Comparison of ENCODE assay signal across 8 cellular contexts in the genomic region with DNA sequence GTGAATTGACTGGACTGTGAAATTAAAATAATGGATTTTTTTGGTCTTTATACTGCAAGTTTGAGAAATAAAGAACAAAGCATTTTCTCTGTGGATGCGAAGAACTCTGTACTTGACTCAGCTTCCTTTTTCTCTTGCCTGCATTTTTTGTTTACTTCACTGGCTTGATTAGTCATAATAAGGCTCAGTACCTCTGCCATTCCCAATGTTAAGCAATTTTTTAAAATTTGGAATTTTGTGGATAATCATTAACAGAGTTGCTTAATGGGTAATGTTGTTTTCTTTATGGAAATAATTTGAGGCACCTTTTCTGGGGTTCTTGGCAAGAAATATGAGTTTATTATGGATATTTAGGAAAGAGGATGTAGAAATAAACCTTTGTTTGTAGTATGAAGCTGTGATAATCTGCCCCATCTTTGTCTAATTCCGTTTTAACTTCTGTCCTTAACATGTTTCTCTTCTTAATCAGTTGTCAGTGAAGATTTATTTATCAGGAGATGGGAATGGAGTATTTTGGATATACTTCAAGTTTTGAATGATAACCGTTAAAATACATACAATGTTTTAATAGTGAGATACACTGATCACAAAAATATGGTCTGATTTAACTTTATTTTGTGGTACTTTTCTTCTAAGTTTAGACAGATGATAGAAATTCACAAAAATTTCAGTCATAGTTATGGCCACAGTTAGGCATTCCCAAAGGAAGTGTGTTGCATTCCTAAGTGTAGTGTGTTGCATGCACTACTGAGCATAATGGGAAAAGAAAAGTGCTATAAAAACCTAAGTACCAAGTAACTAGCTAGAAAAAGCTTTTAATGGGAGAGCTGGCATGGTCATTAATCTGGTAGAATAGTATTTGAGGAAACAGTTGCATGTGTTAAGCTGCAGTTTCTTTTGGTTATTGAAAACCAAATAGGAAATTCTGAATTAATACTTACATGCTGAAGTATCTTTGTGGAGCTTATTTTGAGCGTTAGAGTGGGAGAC. TPM values are rescaled to one million over a fixed set of nuclear protein-coding genes. Genes with fewer than 3 reads are reported as not detected.
A peak's percentile ranks its signal among the peaks of the same experiment; 100 is the strongest.
DNase-seq lines count a peak whose midpoint lies in the region; ATAC-seq, FAIRE-seq and TF ChIP-seq lines count a peak whose summit lies in the region.

No MANE protein-coding gene starts in this region.

- H3K9ac ChIP-seq in Loucy (ENCODE audit: low read depth, low read length, poor library complexity, severe bottlenecking): no peak overlapping the region

- FAIRE-seq in bronchial epithelial cell (lab: Jason Lieb, UNC) (no peak), small intestine (lab: Jason Lieb, UNC) (no peak)

- H3K4me3 Mint-ChIP-seq in naive thymus-derived CD4-positive, alpha-beta T cell: peak overlapping the region; percentile 24 to 83 (median 72)

- peak overlapping the region in 8 of 9 donors; percentile 32 to 79 (median 66) for H3K27ac Mint-ChIP-seq in naive thymus-derived CD4-positive, alpha-beta T cell

- DNase-seq in Caki2 (ENCODE audit: low read depth) (peak; percentile 72), bronchial epithelial cell (ENCODE audit: low read depth) (peak; percentile 66), pons (ENCODE audit: low spot score) (no peak), small intestine (no peak)
- no peak for DNase-seq in naive thymus-derived CD4-positive, alpha-beta T cell

- H3K27ac ChIP-seq in naive thymus-derived CD4-positive, alpha-beta T cell (ENCODE audit: low read depth, low read length): no peak overlapping the region
- H3K27ac ChIP-seq in small intestine (ENCODE audit: low read depth in 1 of 2, low read length in 1 of 2): no peak overlapping the region

- peaks cover 99% of the 10 kb centered on the region for H3K79me2 ChIP-seq in Loucy (ENCODE audit: insufficient read depth, low read length)

- H3K27me3 Mint-ChIP-seq in naive thymus-derived CD4-positive, alpha-beta T cell: no peaks in the 10 kb centered on the region

- no peaks in the 10 kb centered on the region for H3F3A ChIP-seq in Loucy (ENCODE audit: low read depth)

- WGBS in small intestine, 3 donors: 35 to 61% (median 54%) methylated on average over 4 of the region's 4 CpGs

- H3K36me3 ChIP-seq in Loucy (ENCODE audit: insufficient read depth, low read length) (peaks cover 9% of the 10 kb centered on the region; the same call in 1 of the 2 replicates), bronchial epithelial cell (ENCODE audit: control insufficient read depth, insufficient read depth, low read length) (no peaks in the 10 kb centered on the region), small intestine (ENCODE audit: control insufficient read depth in 2 of 2, insufficient read depth in 2 of 2, low read length in 2 of 2) (peaks cover 0 to 2% of the 10 kb centered on the region in 2 donors)
- no peaks in the 10 kb centered on the region for H3K36me3 ChIP-seq in naive thymus-derived CD4-positive, alpha-beta T cell (ENCODE audit: control insufficient read depth in 2 of 3, insufficient read depth in 3 of 3, low read length in 3 of 3)

- peaks cover 39 to 85% (median 78%) of the 10 kb centered on the region in 7 donors for H3K4me1 Mint-ChIP-seq in naive thymus-derived CD4-positive, alpha-beta T cell

- peaks cover 90% of the 10 kb centered on the region for H4K20me1 ChIP-seq in Loucy (ENCODE audit: insufficient read depth, low read length, poor library complexity, severe bottlenecking)

- H3K9me2 ChIP-seq in Loucy (replicated peaks; ENCODE audit: low read depth, low read length): no peaks in the 10 kb centered on the region

- ATAC-seq in naive thymus-derived CD4-positive, alpha-beta T cell: no peak
- no peak for ATAC-seq in GM18867 (IDR thresholded peaks at IDR 0.05; ENCODE audit: unreplicated experiment)
- ATAC-seq in HG03442 (IDR thresholded peaks at IDR 0.05; ENCODE audit: unreplicated experiment): no peak

- H3K4me1 ChIP-seq in Loucy (ENCODE audit: insufficient read depth, low read length, poor library complexity, severe bottlenecking): peaks cover 11% of the 10 kb centered on the region
- peaks cover 23 to 49% of the 10 kb centered on the region in 2 donors for H3K4me1 ChIP-seq in naive thymus-derived CD4-positive, alpha-beta T cell (ENCODE audit: control insufficient read depth in 2 of 2, insufficient read depth in 2 of 2, low read length in 2 of 2)
- peaks cover 0 to 4% of the 10 kb centered on the region in 2 donors for H3K4me1 ChIP-seq in small intestine (ENCODE audit: control insufficient read depth in 2 of 2, insufficient read depth in 1 of 2, low read depth in 1 of 2, low read length in 1 of 2)

- intact Hi-C loops in naive thymus-derived CD4-positive, alpha-beta T cell (cut with micrococcal nuclease): loop anchor here (1.0 to 5.0 kb wide), 4 partner anchors 9 to 32 kb away; no protein-coding TSS in a partner anchor

- CTCF ChIA-PET in naive thymus-derived CD4-positive, alpha-beta T cell (lab: Charles Lee): interaction anchor here (0.6 to 1.5 kb wide), 4 partner anchors 19 to 154 kb away, joined by 3 to 7 read pairs (median 3); no protein-coding TSS in a partner anchor

- H3K9me3 ChIP-seq in Loucy (ENCODE audit: insufficient read depth, low read depth, low read length): no peaks in the 10 kb centered on the region
- no peaks in the 10 kb centered on the region for H3K9me3 ChIP-seq in naive thymus-derived CD4-positive, alpha-beta T cell (ENCODE audit: control insufficient read depth in 2 of 3, low read length in 3 of 3)
- H3K9me3 ChIP-seq in small intestine (ENCODE audit: control insufficient read depth, low read depth): no peaks in the 10 kb centered on the region

- no peaks in the 10 kb centered on the region for H3K27me3 ChIP-seq in Loucy (ENCODE audit: insufficient read depth, low read length, poor library complexity, severe bottlenecking)
- H3K27me3 ChIP-seq in bronchial epithelial cell (ENCODE audit: control insufficient read depth, insufficient read depth, low read length): no peaks in the 10 kb centered on the region
- H3K27me3 ChIP-seq in naive thymus-derived CD4-positive, alpha-beta T cell (ENCODE audit: control insufficient read depth in 2 of 2, insufficient read depth in 2 of 2, low read length in 2 of 2): no peaks in the 10 kb centered on the region
- no peaks in the 10 kb centered on the region for H3K27me3 ChIP-seq in small intestine (ENCODE audit: control insufficient read depth in 2 of 2, insufficient read depth in 2 of 2, low read length in 2 of 2)

- H2AFZ ChIP-seq in Loucy (ENCODE audit: low read length): no peak overlapping the region

- no peak for TF ChIP-seq CTCF in Loucy (conservative IDR thresholded peaks at IDR 0.05; ENCODE audit: low read length)
- no peak for TF ChIP-seq CTCF in bronchial epithelial cell (IDR thresholded peaks at IDR 0.05; ENCODE audit: insufficient read depth, low read length, severe bottlenecking)

- POLR2A ChIA-PET in naive thymus-derived CD4-positive, alpha-beta T cell (lab: Charles Lee): interaction anchor here (0.6 to 1.7 kb wide), 4 partner anchors 22 to 94 kb away, joined by 3 to 6 read pairs (median 4); partner anchors contain the start of gene WNK1

- H3K4me2 ChIP-seq in Loucy (ENCODE audit: low read depth, low read length, poor library complexity, severe bottlenecking): peak overlapping the region; percentile 2

- H3K36me3 Mint-ChIP-seq in naive thymus-derived CD4-positive, alpha-beta T cell: peaks cover 0 to 11% (median 9%) of the 10 kb centered on the region in 5 donors

- in situ Hi-C loops in Caki2 (cut with HindIII; ENCODE audit: low pct_unique_long_range_greater_than_20kb, low sequenced_read_pairs): no loop called here

- H3K9me3 Mint-ChIP-seq in naive thymus-derived CD4-positive, alpha-beta T cell: peaks cover 0 to 4% (median 0%) of the 10 kb centered on the region in 11 donors

- no peak overlapping the region for H3K4me3 ChIP-seq in Loucy (ENCODE audit: low read length, poor library complexity, severe bottlenecking)
- no peak overlapping the region for H3K4me3 ChIP-seq in bronchial epithelial cell (ENCODE audit: low read depth, low read length)
- no peak overlapping the region for H3K4me3 ChIP-seq in naive thymus-derived CD4-positive, alpha-beta T cell (ENCODE audit: low read length)
- no peak overlapping the region for H3K4me3 ChIP-seq in small intestine (ENCODE audit: low read depth in 1 of 2, low read length in 2 of 2)

RNA-seq across cellular contexts. Expression of gene WNK1, which starts 27.7 kb away (rescaled TPM):
- total RNA-seq in Caki2 (2014; rRNA removed; shearing (Covaris generic); ENCODE audit: low replicate concordance): 17.5 and 26.5 TPM in 2 replicates
- 57.7 and 101 TPM in 2 replicates for total RNA-seq in bronchial epithelial cell
- total RNA-seq in naive thymus-derived CD4-positive, alpha-beta T cell: 100 to 1,000 TPM; 147 to 200 (median 169) TPM
- polyA plus RNA-seq in naive thymus-derived CD4-positive, alpha-beta T cell: 10 to 100 TPM; 22.9 to 44.0 TPM
- 10 to 100 TPM; 12.7 to 26.0 (median 14.3) TPM for polyA plus RNA-seq in small intestine

Comparison
In these comparisons a context has a peak if more than half of its experiments do, and no peak if none do; other contexts are left out.
1. DNase-seq: peak in Caki2 (single experiment) and bronchial epithelial cell (single experiment); none in naive thymus-derived CD4-positive, alpha-beta T cell (0 of 9), pons (single experiment) and small intestine (single experiment).